ENCODE assay signal across 1 cellular context in the genomic region with DNA sequence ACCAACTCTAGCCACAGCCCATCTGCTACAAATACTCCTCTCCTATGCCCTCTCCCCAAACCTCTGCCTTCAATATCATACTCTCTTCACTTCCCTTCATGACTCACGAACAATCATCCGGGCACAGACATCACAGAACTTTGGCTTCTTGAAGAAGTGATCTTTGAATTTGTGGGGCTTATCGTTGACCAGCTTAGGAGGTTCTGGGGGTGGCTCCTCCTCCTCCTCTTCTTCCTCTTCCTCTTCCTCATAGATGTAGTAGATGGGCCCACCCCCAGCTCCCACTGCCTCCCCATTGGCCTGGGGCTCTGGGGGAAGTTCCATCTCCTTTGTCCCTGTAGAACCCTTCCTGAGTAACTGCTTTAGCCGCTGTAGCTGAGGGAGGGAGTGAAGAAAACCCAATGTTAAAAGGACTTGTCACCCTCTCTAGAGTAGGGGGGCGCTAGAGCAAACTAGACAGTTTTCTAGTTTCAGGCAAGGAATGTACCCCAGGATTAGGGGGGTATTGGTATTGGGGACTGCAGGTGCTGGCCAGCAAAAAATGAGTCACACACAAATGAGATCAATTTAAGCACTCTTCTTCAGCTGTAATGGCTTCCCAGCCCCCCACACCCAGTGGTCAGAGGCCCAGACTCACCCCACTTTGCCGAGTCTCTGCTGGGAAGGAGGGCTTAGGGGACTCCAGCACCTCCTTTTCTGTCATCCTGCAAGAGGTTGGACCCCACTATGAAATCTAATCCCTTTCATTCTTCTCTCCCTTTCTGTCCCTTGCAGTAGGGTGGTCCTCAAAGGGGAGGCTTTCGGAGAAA.
TF ChIP-seq lines count a peak whose summit lies in the region.

No MANE protein-coding gene starts in this region.

TF ChIP-seq in WTC11, 78 proteins besides CTCF, POLR2A, EP300 and RAD21 (continued from another document):
- TF ChIP-seq, protein P1, sequence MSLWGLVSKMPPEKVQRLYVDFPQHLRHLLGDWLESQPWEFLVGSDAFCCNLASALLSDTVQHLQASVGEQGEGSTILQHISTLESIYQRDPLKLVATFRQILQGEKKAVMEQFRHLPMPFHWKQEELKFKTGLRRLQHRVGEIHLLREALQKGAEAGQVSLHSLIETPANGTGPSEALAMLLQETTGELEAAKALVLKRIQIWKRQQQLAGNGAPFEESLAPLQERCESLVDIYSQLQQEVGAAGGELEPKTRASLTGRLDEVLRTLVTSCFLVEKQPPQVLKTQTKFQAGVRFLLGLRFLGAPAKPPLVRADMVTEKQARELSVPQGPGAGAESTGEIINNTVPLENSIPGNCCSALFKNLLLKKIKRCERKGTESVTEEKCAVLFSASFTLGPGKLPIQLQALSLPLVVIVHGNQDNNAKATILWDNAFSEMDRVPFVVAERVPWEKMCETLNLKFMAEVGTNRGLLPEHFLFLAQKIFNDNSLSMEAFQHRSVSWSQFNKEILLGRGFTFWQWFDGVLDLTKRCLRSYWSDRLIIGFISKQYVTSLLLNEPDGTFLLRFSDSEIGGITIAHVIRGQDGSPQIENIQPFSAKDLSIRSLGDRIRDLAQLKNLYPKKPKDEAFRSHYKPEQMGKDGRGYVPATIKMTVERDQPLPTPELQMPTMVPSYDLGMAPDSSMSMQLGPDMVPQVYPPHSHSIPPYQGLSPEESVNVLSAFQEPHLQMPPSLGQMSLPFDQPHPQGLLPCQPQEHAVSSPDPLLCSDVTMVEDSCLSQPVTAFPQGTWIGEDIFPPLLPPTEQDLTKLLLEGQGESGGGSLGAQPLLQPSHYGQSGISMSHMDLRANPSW (CRISPR knock-in tag; conservative IDR thresholded peaks at IDR 0.05; ENCODE audit: low read depth): no peak
- TF ChIP-seq, protein P2, sequence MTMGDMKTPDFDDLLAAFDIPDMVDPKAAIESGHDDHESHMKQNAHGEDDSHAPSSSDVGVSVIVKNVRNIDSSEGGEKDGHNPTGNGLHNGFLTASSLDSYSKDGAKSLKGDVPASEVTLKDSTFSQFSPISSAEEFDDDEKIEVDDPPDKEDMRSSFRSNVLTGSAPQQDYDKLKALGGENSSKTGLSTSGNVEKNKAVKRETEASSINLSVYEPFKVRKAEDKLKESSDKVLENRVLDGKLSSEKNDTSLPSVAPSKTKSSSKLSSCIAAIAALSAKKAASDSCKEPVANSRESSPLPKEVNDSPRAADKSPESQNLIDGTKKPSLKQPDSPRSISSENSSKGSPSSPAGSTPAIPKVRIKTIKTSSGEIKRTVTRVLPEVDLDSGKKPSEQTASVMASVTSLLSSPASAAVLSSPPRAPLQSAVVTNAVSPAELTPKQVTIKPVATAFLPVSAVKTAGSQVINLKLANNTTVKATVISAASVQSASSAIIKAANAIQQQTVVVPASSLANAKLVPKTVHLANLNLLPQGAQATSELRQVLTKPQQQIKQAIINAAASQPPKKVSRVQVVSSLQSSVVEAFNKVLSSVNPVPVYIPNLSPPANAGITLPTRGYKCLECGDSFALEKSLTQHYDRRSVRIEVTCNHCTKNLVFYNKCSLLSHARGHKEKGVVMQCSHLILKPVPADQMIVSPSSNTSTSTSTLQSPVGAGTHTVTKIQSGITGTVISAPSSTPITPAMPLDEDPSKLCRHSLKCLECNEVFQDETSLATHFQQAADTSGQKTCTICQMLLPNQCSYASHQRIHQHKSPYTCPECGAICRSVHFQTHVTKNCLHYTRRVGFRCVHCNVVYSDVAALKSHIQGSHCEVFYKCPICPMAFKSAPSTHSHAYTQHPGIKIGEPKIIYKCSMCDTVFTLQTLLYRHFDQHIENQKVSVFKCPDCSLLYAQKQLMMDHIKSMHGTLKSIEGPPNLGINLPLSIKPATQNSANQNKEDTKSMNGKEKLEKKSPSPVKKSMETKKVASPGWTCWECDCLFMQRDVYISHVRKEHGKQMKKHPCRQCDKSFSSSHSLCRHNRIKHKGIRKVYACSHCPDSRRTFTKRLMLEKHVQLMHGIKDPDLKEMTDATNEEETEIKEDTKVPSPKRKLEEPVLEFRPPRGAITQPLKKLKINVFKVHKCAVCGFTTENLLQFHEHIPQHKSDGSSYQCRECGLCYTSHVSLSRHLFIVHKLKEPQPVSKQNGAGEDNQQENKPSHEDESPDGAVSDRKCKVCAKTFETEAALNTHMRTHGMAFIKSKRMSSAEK (CRISPR knock-in tag; IDR thresholded peaks at IDR 0.05; ENCODE audit: borderline replicate concordance): no peak
- TF ChIP-seq NR1H2 (CRISPR knock-in tag; IDR thresholded peaks at IDR 0.05): no peak
- TF ChIP-seq, protein P3, sequence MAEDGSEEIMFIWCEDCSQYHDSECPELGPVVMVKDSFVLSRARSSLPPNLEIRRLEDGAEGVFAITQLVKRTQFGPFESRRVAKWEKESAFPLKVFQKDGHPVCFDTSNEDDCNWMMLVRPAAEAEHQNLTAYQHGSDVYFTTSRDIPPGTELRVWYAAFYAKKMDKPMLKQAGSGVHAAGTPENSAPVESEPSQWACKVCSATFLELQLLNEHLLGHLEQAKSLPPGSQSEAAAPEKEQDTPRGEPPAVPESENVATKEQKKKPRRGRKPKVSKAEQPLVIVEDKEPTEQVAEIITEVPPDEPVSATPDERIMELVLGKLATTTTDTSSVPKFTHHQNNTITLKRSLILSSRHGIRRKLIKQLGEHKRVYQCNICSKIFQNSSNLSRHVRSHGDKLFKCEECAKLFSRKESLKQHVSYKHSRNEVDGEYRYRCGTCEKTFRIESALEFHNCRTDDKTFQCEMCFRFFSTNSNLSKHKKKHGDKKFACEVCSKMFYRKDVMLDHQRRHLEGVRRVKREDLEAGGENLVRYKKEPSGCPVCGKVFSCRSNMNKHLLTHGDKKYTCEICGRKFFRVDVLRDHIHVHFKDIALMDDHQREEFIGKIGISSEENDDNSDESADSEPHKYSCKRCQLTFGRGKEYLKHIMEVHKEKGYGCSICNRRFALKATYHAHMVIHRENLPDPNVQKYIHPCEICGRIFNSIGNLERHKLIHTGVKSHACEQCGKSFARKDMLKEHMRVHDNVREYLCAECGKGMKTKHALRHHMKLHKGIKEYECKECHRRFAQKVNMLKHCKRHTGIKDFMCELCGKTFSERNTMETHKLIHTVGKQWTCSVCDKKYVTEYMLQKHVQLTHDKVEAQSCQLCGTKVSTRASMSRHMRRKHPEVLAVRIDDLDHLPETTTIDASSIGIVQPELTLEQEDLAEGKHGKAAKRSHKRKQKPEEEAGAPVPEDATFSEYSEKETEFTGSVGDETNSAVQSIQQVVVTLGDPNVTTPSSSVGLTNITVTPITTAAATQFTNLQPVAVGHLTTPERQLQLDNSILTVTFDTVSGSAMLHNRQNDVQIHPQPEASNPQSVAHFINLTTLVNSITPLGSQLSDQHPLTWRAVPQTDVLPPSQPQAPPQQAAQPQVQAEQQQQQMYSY (CRISPR knock-in tag; IDR thresholded peaks at IDR 0.05): no peak
- no peak for TF ChIP-seq OVOL2 (CRISPR knock-in tag; IDR thresholded peaks at IDR 0.05; ENCODE audit: borderline replicate concordance)
- no peak for TF ChIP-seq NR2C2 (CRISPR knock-in tag; IDR thresholded peaks at IDR 0.05)
- TF ChIP-seq, protein P4, sequence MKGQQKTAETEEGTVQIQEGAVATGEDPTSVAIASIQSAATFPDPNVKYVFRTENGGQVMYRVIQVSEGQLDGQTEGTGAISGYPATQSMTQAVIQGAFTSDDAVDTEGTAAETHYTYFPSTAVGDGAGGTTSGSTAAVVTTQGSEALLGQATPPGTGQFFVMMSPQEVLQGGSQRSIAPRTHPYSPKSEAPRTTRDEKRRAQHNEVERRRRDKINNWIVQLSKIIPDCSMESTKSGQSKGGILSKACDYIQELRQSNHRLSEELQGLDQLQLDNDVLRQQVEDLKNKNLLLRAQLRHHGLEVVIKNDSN (CRISPR knock-in tag; IDR thresholded peaks at IDR 0.05): no peak
- TF ChIP-seq, protein P5, sequence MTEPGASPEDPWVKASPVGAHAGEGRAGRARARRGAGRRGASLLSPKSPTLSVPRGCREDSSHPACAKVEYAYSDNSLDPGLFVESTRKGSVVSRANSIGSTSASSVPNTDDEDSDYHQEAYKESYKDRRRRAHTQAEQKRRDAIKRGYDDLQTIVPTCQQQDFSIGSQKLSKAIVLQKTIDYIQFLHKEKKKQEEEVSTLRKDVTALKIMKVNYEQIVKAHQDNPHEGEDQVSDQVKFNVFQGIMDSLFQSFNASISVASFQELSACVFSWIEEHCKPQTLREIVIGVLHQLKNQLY (CRISPR knock-in tag; IDR thresholded peaks at IDR 0.05): no peak
- no peak for TF ChIP-seq TP53 (CRISPR knock-in tag; IDR thresholded peaks at IDR 0.05)
- TF ChIP-seq, protein P6, sequence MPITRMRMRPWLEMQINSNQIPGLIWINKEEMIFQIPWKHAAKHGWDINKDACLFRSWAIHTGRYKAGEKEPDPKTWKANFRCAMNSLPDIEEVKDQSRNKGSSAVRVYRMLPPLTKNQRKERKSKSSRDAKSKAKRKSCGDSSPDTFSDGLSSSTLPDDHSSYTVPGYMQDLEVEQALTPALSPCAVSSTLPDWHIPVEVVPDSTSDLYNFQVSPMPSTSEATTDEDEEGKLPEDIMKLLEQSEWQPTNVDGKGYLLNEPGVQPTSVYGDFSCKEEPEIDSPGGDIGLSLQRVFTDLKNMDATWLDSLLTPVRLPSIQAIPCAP (CRISPR knock-in tag; IDR thresholded peaks at IDR 0.05): no peak
- TF ChIP-seq TEAD1 (CRISPR knock-in tag; IDR thresholded peaks at IDR 0.05): no peak
